In genomic region chr16:58733248-58733670, GRCh38 we compare ENCODE assay signal across 8 cellular contexts. TPM values are rescaled to one million over a fixed set of nuclear protein-coding genes. Genes with fewer than 3 reads are reported as not detected.
A peak's percentile ranks its signal among the peaks of the same experiment; 100 is the strongest.
DNase-seq lines count a peak whose midpoint lies in the region; TF ChIP-seq lines count a peak whose summit lies in the region.

No MANE protein-coding gene starts in this region.

- H3K4me2 ChIP-seq in SU-DHL-6 (ENCODE audit: low read depth, low read length, poor library complexity, severe bottlenecking) (peak overlapping the region; percentile 90), neural progenitor cell (peak overlapping the region; percentile 79)

- H3K4me3 Mint-ChIP-seq in neural progenitor cell, result peak overlapping the region; percentile 100

- H3K36me3 Mint-ChIP-seq in neural progenitor cell, result peaks cover 2% of the 10 kb centered on the region

- H3K9me2 ChIP-seq in SU-DHL-6 (replicated peaks; ENCODE audit: insufficient read depth, low read length), result no peaks in the 10 kb centered on the region

- no peaks in the 10 kb centered on the region for H4K20me1 ChIP-seq in SU-DHL-6 (ENCODE audit: low read depth, low read length)
- H4K20me1 ChIP-seq in neural progenitor cell (ENCODE audit: low read depth), result peaks cover 30% of the 10 kb centered on the region

- peaks cover 10% of the 10 kb centered on the region for H3K4me1 ChIP-seq in neural progenitor cell

- DNase-seq in DMS 273 (lab: John Stamatoyannopoulos, UW; ENCODE audit: unreplicated experiment) (peak; percentile 45), DMS 273 treated with DMSO at 0.1 percent for 48 hours (lab: John Stamatoyannopoulos, UW) (no peak), fibroblast of peridontal ligament (ENCODE audit: extremely low read depth) (peak; percentile 15), neural progenitor cell (ENCODE audit: low spot score) (no peak), NCI-H526 (lab: John Stamatoyannopoulos, UW) (no peak), NCI-H1436 (lab: John Stamatoyannopoulos, UW) (no peak), NCI-H128 (lab: John Stamatoyannopoulos, UW; ENCODE audit: unreplicated experiment) (no peak)

- H3K79me2 ChIP-seq in SU-DHL-6 (ENCODE audit: insufficient read depth, low read length) (peaks cover 58% of the 10 kb centered on the region), neural progenitor cell (ENCODE audit: low read depth) (peaks cover 58% of the 10 kb centered on the region)

- H3K4me1 Mint-ChIP-seq in neural progenitor cell, result peaks cover 10% of the 10 kb centered on the region

- TF ChIP-seq CTCF in SU-DHL-6 (IDR thresholded peaks at IDR 0.05; ENCODE audit: insufficient read depth, low read length, poor library complexity, severe bottlenecking), result no peak
- TF ChIP-seq CTCF in neural progenitor cell (IDR thresholded peaks at IDR 0.05), result no peak

- H3F3A ChIP-seq in SU-DHL-6 (ENCODE audit: insufficient read depth) (peaks cover 35% of the 10 kb centered on the region), neural progenitor cell (ENCODE audit: low read depth) (peaks cover 4% of the 10 kb centered on the region)

- peak overlapping the region; percentile 91 for H3K9ac ChIP-seq in SU-DHL-6 (ENCODE audit: low read length)
- peak overlapping the region; percentile 75 for H3K9ac ChIP-seq in neural progenitor cell

- peak overlapping the region; percentile 49 for H2AFZ ChIP-seq in SU-DHL-6 (ENCODE audit: low read depth, low read length, severe bottlenecking)
- peak overlapping the region; percentile 84 for H2AFZ ChIP-seq in neural progenitor cell (replicated peaks)

- H3K9me3 ChIP-seq in SU-DHL-6 (ENCODE audit: insufficient read depth, low read length) (no peaks in the 10 kb centered on the region), neural progenitor cell (ENCODE audit: low read depth) (no peaks in the 10 kb centered on the region)

- H3K27ac Mint-ChIP-seq in neural progenitor cell, result peak overlapping the region; percentile 39

- H3K27me3 ChIP-seq in SU-DHL-6 (ENCODE audit: low read length), result no peaks in the 10 kb centered on the region
- H3K27me3 ChIP-seq in neural progenitor cell, result no peaks in the 10 kb centered on the region

- H3K9me3 Mint-ChIP-seq in neural progenitor cell, result no peaks in the 10 kb centered on the region

- H3K36me3 ChIP-seq in SU-DHL-6 (ENCODE audit: low read length) (0 out of 2 replicates have a peak, but pooled peaks cover 5% of the 10 kb centered on the region), neural progenitor cell (peaks cover 5% of the 10 kb centered on the region)

- H3K27ac ChIP-seq in SU-DHL-6 (ENCODE audit: low read depth, low read length), result peak overlapping the region; percentile 87
- H3K27ac ChIP-seq in neural progenitor cell, result no peak overlapping the region

- H3K4me3 ChIP-seq in SU-DHL-6 (ENCODE audit: insufficient read depth, low read length, poor library complexity, severe bottlenecking), result peak overlapping the region; percentile 88
- peak overlapping the region; percentile 90 for H3K4me3 ChIP-seq in neural progenitor cell

- H3K27me3 Mint-ChIP-seq in neural progenitor cell (ENCODE audit: insufficient read depth, low read depth), result no peaks in the 10 kb centered on the region

RNA-seq across cellular contexts. Expression of gene GOT2, which starts 0.9 kb away (rescaled TPM):
- total RNA-seq in neural progenitor cell (ENCODE audit: low replicate concordance), result 77.2 and 91.6 TPM in 2 replicates

RNA-seq across cellular contexts. Expression of gene SLC38A7, which starts 48.7 kb away (rescaled TPM):
- 9.8 and 13.8 TPM in 2 replicates for total RNA-seq in neural progenitor cell (ENCODE audit: low replicate concordance)

Comparison
In these comparisons a context has a peak if more than half of its experiments do, and no peak if none do; other contexts are left out.
1. DNase-seq: peak in DMS 273 (single experiment) and fibroblast of peridontal ligament (single experiment); none in DMS 273 treated with DMSO at 0.1 percent for 48 hours (single experiment), neural progenitor cell (single experiment), NCI-H526 (0 of 2), NCI-H1436 (single experiment) and NCI-H128 (single experiment).